24 cellular contexts compared by ENCODE assay signal in genomic region chr2:238282861-238283738, GRCh38. TPM values are rescaled to one million over a fixed set of nuclear protein-coding genes. Genes with fewer than 3 reads are reported as not detected.
DNase-seq lines count a peak whose midpoint lies in the region; ATAC-seq and TF ChIP-seq lines count a peak whose summit lies in the region.
"Had no signal": no experiment of that assay in that cellular context is flagged by ENCODE, and none has a peak within 500 bp of the region (broad histone marks: within the 10 kb centered on the region; RNA-seq: fewer than 3 reads in every experiment).

No MANE protein-coding gene starts in this region.

- 92% methylated on average over 17 of the region's 17 CpGs for WGBS in liver

- H3K36me3 Mint-ChIP-seq in CD4-positive, alpha-beta memory T cell = peaks cover 0 to 3% of the 10 kb centered on the region in 2 donors
- peaks cover 6 to 20% of the 10 kb centered on the region in 2 donors for H3K36me3 Mint-ChIP-seq in stimulated activated naive B cell treated with anti-CD40 and anti-IgM and Interleukin-4, amounts not matched to agents 10 μg/mL and 1 μg/mL and 100 μg/mL, for 72 hours
- peaks cover 5% of the 10 kb centered on the region for H3K36me3 Mint-ChIP-seq in CD4-positive, alpha-beta T cell (ENCODE audit: low read depth)

- TF ChIP-seq RAD21 in liver (IDR thresholded peaks at IDR 0.05) = no peak

- peak overlapping the region in 1 of 8 donors; percentile 7 for H3K4me3 Mint-ChIP-seq in CD4-positive, alpha-beta memory T cell
- H3K4me3 Mint-ChIP-seq in stimulated activated naive B cell treated with anti-CD40 and anti-IgM and Interleukin-4, amounts not matched to agents 10 μg/mL and 1 μg/mL and 100 μg/mL, for 72 hours = no peak overlapping the region
- H3K4me3 Mint-ChIP-seq in CD4-positive, alpha-beta T cell = no peak overlapping the region
- H3K4me3 Mint-ChIP-seq: effector memory CD8-positive, alpha-beta T cell; H9; memory B cell had no signal

- H3K27ac ChIP-seq in CD4-positive, alpha-beta memory T cell (ENCODE audit: low read depth, low read length) = no peak overlapping the region
- H3K27ac ChIP-seq in liver (ENCODE audit: low read depth in 1 of 2, low read length in 2 of 2) (peak overlapping the region; percentile 7 to 58), colonic mucosa (no peak overlapping the region)
- H3K27ac ChIP-seq in CD4-positive, alpha-beta T cell (ENCODE audit: low read depth, low read length) = no peak overlapping the region
- H3K27ac ChIP-seq: cardiac muscle cell, vagina had no signal

- no peaks in the 10 kb centered on the region for H3K9me3 Mint-ChIP-seq in CD4-positive, alpha-beta memory T cell
- no peaks in the 10 kb centered on the region for H3K9me3 Mint-ChIP-seq in stimulated activated naive B cell treated with anti-CD40 and anti-IgM and Interleukin-4, amounts not matched to agents 10 μg/mL and 1 μg/mL and 100 μg/mL, for 72 hours
- no peaks in the 10 kb centered on the region for H3K9me3 Mint-ChIP-seq in CD4-positive, alpha-beta T cell
- H3K9me3 Mint-ChIP-seq: activated T-helper 2 cell treated with anti-CD3 and anti-CD28 coated beads, Interferon-gamma antibody, Interleukin-2, Interleukin-4, amounts not matched to agents 10 μg/mL and 5 μg/mL and 100 μg/mL, durations not matched to agents 14 hours and 24 hours and 36 hours; effector memory CD8-positive, alpha-beta T cell; H9; memory B cell; naive thymus-derived CD8-positive, alpha-beta T cell had no signal

- no peaks in the 10 kb centered on the region for H3K9me3 ChIP-seq in CD4-positive, alpha-beta memory T cell (ENCODE audit: control insufficient read depth in 1 of 2, low read length in 2 of 2)
- H3K9me3 ChIP-seq in liver (ENCODE audit: control insufficient read depth in 4 of 4, low read length in 3 of 4) (no peaks in the 10 kb centered on the region), colonic mucosa (no peaks in the 10 kb centered on the region)
- H3K9me3 ChIP-seq in CD4-positive, alpha-beta T cell (ENCODE audit: control insufficient read depth, low read length) = no peaks in the 10 kb centered on the region
- H3K9me3 ChIP-seq: vagina had no signal

- no peak overlapping the region for H3K4me3 ChIP-seq in CD4-positive, alpha-beta memory T cell (ENCODE audit: low read length in 2 of 2)
- H3K4me3 ChIP-seq in liver (ENCODE audit: low read depth in 1 of 3, low read length in 3 of 3) (no peak overlapping the region), colonic mucosa (no peak overlapping the region)
- H3K4me3 ChIP-seq: cardiac muscle cell, GM12878, hepatocyte, vagina had no signal

- H3K4me1 Mint-ChIP-seq in CD4-positive, alpha-beta memory T cell = peaks cover 26 to 58% (median 43%) of the 10 kb centered on the region in 4 donors
- H3K4me1 Mint-ChIP-seq in stimulated activated naive B cell treated with anti-CD40 and anti-IgM and Interleukin-4, amounts not matched to agents 10 μg/mL and 1 μg/mL and 100 μg/mL, for 72 hours = peaks cover 52 to 64% of the 10 kb centered on the region in 2 donors
- peaks cover 52% of the 10 kb centered on the region for H3K4me1 Mint-ChIP-seq in CD4-positive, alpha-beta T cell (ENCODE audit: low read depth)

- H3K27ac Mint-ChIP-seq in CD4-positive, alpha-beta memory T cell = peak overlapping the region in 4 of 7 donors; percentile 33 to 63 (median 43)
- H3K27ac Mint-ChIP-seq in stimulated activated naive B cell treated with anti-CD40 and anti-IgM and Interleukin-4, amounts not matched to agents 10 μg/mL and 1 μg/mL and 100 μg/mL, for 72 hours = peak overlapping the region; percentile 26
- no peak overlapping the region for H3K27ac Mint-ChIP-seq in CD4-positive, alpha-beta T cell
- H3K27ac Mint-ChIP-seq: activated T-helper 2 cell treated with anti-CD3 and anti-CD28 coated beads, Interferon-gamma antibody, Interleukin-2, Interleukin-4, amounts not matched to agents 10 μg/mL and 5 μg/mL and 100 μg/mL, durations not matched to agents 14 hours and 24 hours and 36 hours; effector memory CD8-positive, alpha-beta T cell; memory B cell had no signal

- no peaks in the 10 kb centered on the region for H3K27me3 ChIP-seq in CD4-positive, alpha-beta memory T cell (ENCODE audit: insufficient read depth, low read length)
- no peaks in the 10 kb centered on the region for H3K27me3 ChIP-seq in liver (ENCODE audit: control insufficient read depth in 4 of 4, insufficient read depth in 4 of 4, low read length in 3 of 4)
- no peaks in the 10 kb centered on the region for H3K27me3 ChIP-seq in colonic mucosa
- H3K27me3 ChIP-seq in CD4-positive, alpha-beta T cell (ENCODE audit: control insufficient read depth, insufficient read depth, low read length) = no peaks in the 10 kb centered on the region
- H3K27me3 ChIP-seq: cardiac muscle cell, hepatocyte, vagina had no signal

- H3K27me3 Mint-ChIP-seq in CD4-positive, alpha-beta memory T cell = no peaks in the 10 kb centered on the region
- no peaks in the 10 kb centered on the region for H3K27me3 Mint-ChIP-seq in stimulated activated naive B cell treated with anti-CD40 and anti-IgM and Interleukin-4, amounts not matched to agents 10 μg/mL and 1 μg/mL and 100 μg/mL, for 72 hours
- H3K27me3 Mint-ChIP-seq in CD4-positive, alpha-beta T cell = no peaks in the 10 kb centered on the region
- H3K27me3 Mint-ChIP-seq: effector memory CD8-positive, alpha-beta T cell; memory B cell; naive thymus-derived CD8-positive, alpha-beta T cell had no signal

- POLR2A ChIA-PET in CD4-positive, alpha-beta memory T cell (lab: Charles Lee; ENCODE audit: partially characterized antibody) = no interaction called here
- POLR2A ChIA-PET in CD4-positive, alpha-beta T cell (lab: Charles Lee) = no interaction called here

- no peak for ATAC-seq in stimulated activated naive B cell treated with anti-CD40 and anti-IgM and Interleukin-4, amounts not matched to agents 10 μg/mL and 1 μg/mL and 100 μg/mL, for 72 hours (replicated peaks)
- ATAC-seq in CD4-positive, alpha-beta T cell (ENCODE audit: poor library complexity) = no peak
- ATAC-seq: activated CD4-positive, CD25-positive, alpha-beta regulatory T cell treated with anti-CD3 and anti-CD28 coated beads, Interleukin-2, amount 50 U/mL, for 24 hours; effector memory CD8-positive, alpha-beta T cell; GM12878; naive thymus-derived CD8-positive, alpha-beta T cell; sciatic nerve had no signal

- H3K4me1 ChIP-seq in CD4-positive, alpha-beta memory T cell (ENCODE audit: insufficient read depth, low read length) = peaks cover 24% of the 10 kb centered on the region
- peaks cover 23 to 59% (median 37%) of the 10 kb centered on the region in 4 donors for H3K4me1 ChIP-seq in liver (ENCODE audit: control insufficient read depth in 4 of 4, insufficient read depth in 4 of 4, low read length in 3 of 4)
- H3K4me1 ChIP-seq in colonic mucosa = peaks cover 27% of the 10 kb centered on the region

- CTCF ChIA-PET in CD4-positive, alpha-beta memory T cell (lab: Charles Lee; ENCODE audit: partially characterized antibody) = interaction anchor here (0.6 to 2.3 kb wide), 3 partner anchors 19 to 295 kb away, joined by 4 to 9 read pairs (median 4); no protein-coding TSS in a partner anchor
- CTCF ChIA-PET in CD4-positive, alpha-beta T cell (lab: Charles Lee) = no interaction called here

- H3K36me3 ChIP-seq in CD4-positive, alpha-beta memory T cell (ENCODE audit: insufficient read depth, low read length) = no peaks in the 10 kb centered on the region
- no peaks in the 10 kb centered on the region for H3K36me3 ChIP-seq in liver (ENCODE audit: control insufficient read depth in 4 of 4, insufficient read depth in 3 of 4, low read depth in 1 of 4, low read length in 3 of 4)
- H3K36me3 ChIP-seq in colonic mucosa = no peaks in the 10 kb centered on the region
- H3K36me3 ChIP-seq: cardiac muscle cell, vagina had no signal

- H3K9ac ChIP-seq in liver (ENCODE audit: low read depth in 1 of 2, low read length in 2 of 2) (no peak overlapping the region), colonic mucosa (ENCODE audit: low read depth in 2 of 2, low read length in 2 of 2) (no peak overlapping the region)

- intact Hi-C loops in CD4-positive, alpha-beta memory T cell (cut with micrococcal nuclease) = no loop called here
- intact Hi-C loops in colonic mucosa (cut with DNase I) = no loop called here
- intact Hi-C loops in CD4-positive, alpha-beta T cell (cut with DNase I, micrococcal nuclease) = no loop called here

- TF ChIP-seq CTCF in liver (IDR thresholded peaks at IDR 0.05; ENCODE audit: low read depth, low read length, missing input control) (no peak), colonic mucosa (IDR thresholded peaks at IDR 0.05) (no peak)
- TF ChIP-seq CTCF in CD4-positive, alpha-beta T cell (IDR thresholded peaks at IDR 0.05) = no peak

- no peak for DNase-seq in CD4-positive, alpha-beta memory T cell
- peak; percentile 4 for DNase-seq in NCI-H69 (lab: John Stamatoyannopoulos, UW)
- no peak for DNase-seq in stimulated activated naive B cell treated with anti-CD40 and anti-IgM and Interleukin-4, amounts not matched to agents 10 μg/mL and 1 μg/mL and 100 μg/mL, for 72 hours
- DNase-seq in colonic mucosa = no peak
- DNase-seq in CD4-positive, alpha-beta T cell = no peak
- DNase-seq in cerebellar cortex (ENCODE audit: low spot score) = no peak
- DNase-seq: DMS 273 treated with DMSO at 0.1 percent for 48 hours; effector memory CD8-positive, alpha-beta T cell; GF-D8; H9; KG1; naive thymus-derived CD8-positive, alpha-beta T cell; NCI-H1105; NCI-H526; T-helper 2 cell had no signal

RNA-seq across cellular contexts. Expression of gene PER2, which starts 5.3 kb away (rescaled TPM):
- total RNA-seq in CD4-positive, alpha-beta memory T cell = 10 to 100 TPM; 11.5 to 13.4 TPM
- polyA plus RNA-seq in CD4-positive, alpha-beta memory T cell = 1 to 10 TPM in 1 of 2 donors, under 1 TPM in 1; 0.42 to 5.3 TPM
- total RNA-seq in liver (10 to 100 TPM in 1 of 2 donors, 1 to 10 TPM in 1; 4.0 to 12.5 TPM), colonic mucosa (10 to 100 TPM; 22.1 to 29.2 TPM)
- polyA plus RNA-seq in liver = 1 to 10 TPM; 1.1 to 4.2 TPM
- 10 to 100 TPM; 33.8 to 38.2 TPM for total RNA-seq in CD4-positive, alpha-beta T cell

RNA-seq across cellular contexts. Expression of gene TRAF3IP1, which starts 37.2 kb away (rescaled TPM):
- total RNA-seq in CD4-positive, alpha-beta memory T cell = 10 to 100 TPM in 1 of 2 experiments, 1 to 10 TPM in 1; 6.8 to 11.0 TPM
- 1 to 10 TPM; 3.0 to 6.6 TPM for polyA plus RNA-seq in CD4-positive, alpha-beta memory T cell
- total RNA-seq in liver (1 to 10 TPM; 4.7 to 9.1 TPM), colonic mucosa (10 to 100 TPM; 16.2 to 18.5 TPM)
- polyA plus RNA-seq in liver = 1 to 10 TPM; 4.0 to 4.4 TPM
- total RNA-seq in CD4-positive, alpha-beta T cell = 1 to 10 TPM; 5.1 to 6.9 TPM

RNA-seq across cellular contexts. Expression of gene HES6, which starts 43.3 kb away (rescaled TPM):
- total RNA-seq in CD4-positive, alpha-beta memory T cell = 1 to 10 TPM in 1 of 2 experiments, under 1 TPM in 1; 0.67 to 2.1 TPM
- polyA plus RNA-seq in CD4-positive, alpha-beta memory T cell = 1 to 10 TPM in 1 of 2 donors, under 1 TPM in 1; 0.99 to 4.9 TPM
- 10 to 100 TPM in 1 of 2 donors, 1 to 10 TPM in 1; 2.8 to 13.2 TPM for total RNA-seq in liver
- 1 to 10 TPM; 1.7 to 2.5 TPM for polyA plus RNA-seq in liver
- total RNA-seq in colonic mucosa = 10 to 100 TPM; 55.6 to 79.5 TPM
- 1 to 10 TPM; 1.5 to 1.9 TPM for total RNA-seq in CD4-positive, alpha-beta T cell

Comparison
In these comparisons a context has a peak if more than half of its experiments do, and no peak if none do; other contexts are left out.
1. H3K27ac ChIP-seq: peak in liver (2 of 2); none in CD4-positive, alpha-beta memory T cell (single experiment), colonic mucosa (single experiment) and CD4-positive, alpha-beta T cell (single experiment).